In the genomic region with DNA sequence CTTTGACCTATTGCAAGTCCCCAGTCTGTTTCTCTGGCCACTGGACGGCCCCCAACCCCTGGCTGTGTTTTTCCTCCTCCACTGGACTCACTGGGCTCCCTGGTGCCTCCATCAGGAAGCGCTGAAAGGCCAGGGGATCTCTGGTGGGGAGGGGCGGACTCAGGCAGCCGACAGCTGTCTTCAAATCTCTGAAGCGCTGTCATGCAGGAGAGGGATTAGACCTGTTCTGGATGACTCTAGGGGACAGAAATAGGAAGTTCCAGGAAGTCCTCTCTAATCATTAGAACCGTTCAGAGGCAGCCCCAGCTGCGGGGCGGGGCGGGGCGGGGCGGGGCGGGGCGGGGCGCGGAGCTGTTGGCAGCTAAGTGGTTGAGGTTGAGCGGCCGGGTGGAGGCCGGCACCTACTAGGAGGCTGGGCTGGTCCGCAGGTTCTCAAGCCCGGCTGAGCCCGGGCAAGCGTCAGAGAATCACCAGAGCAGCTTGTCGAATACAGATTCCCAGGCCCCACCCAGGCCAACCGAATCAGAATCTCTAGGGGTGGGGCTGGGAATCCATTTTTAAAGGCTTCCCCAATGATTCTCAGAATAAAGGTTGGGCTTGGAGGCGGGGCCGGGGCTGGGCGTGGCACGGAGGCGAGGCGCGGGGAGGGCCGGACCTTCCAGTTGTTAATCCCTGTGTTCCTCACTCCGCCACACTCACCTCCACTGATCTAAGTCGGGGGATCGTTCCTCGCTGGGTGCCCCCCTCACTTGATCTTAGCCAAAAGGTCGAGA, we compare ENCODE assay signal across 8 cellular contexts. TPM values are rescaled to one million over a fixed set of nuclear protein-coding genes. Genes with fewer than 3 reads are reported as not detected.
A peak's percentile ranks its signal among the peaks of the same experiment; 100 is the strongest.
DNase-seq lines count a peak whose midpoint lies in the region; ATAC-seq and TF ChIP-seq lines count a peak whose summit lies in the region.

No MANE protein-coding gene starts in this region.

- H3K36me3 Mint-ChIP-seq in activated CD4-positive, alpha-beta memory T cell treated with anti-CD3 and anti-CD28 coated beads for 36 hours: peaks cover 2% of the 10 kb centered on the region

- no peak for DNase-seq in AG04449 (ENCODE audit: low read depth, low spot score)
- peak; percentile 72 to 85 for DNase-seq in NCI-H524 (lab: John Stamatoyannopoulos, UW)
- peak; percentile 74 for DNase-seq in activated CD4-positive, alpha-beta memory T cell treated with anti-CD3 and anti-CD28 coated beads for 36 hours
- DNase-seq in epidermal melanocyte (ENCODE audit: insufficient read length, low spot score): peak; percentile 63
- DNase-seq in stimulated activated naive CD4-positive, alpha-beta T cell treated with Interleukin-2 at 50 U/mL for 16 hours (lab: John Stamatoyannopoulos, UW): peak; percentile 60

- peaks cover 22% of the 10 kb centered on the region for H3K4me1 Mint-ChIP-seq in activated CD4-positive, alpha-beta memory T cell treated with anti-CD3 and anti-CD28 coated beads for 36 hours (ENCODE audit: low read depth)

- TF ChIP-seq CTCF in AG04449 (IDR thresholded peaks at IDR 0.05; ENCODE audit: insufficient read depth, low read length, missing control alignments): no peak

- peaks cover 14% of the 10 kb centered on the region for H3K27me3 Mint-ChIP-seq in activated CD4-positive, alpha-beta memory T cell treated with anti-CD3 and anti-CD28 coated beads for 36 hours

- peaks cover 18 to 25% of the 10 kb centered on the region in 2 donors for H3K36me3 ChIP-seq in mucosa of rectum (ENCODE audit: control insufficient read depth in 2 of 2, insufficient read depth in 2 of 2, low read length in 2 of 2)

- no peak overlapping the region for H3K27ac Mint-ChIP-seq in activated CD4-positive, alpha-beta memory T cell treated with anti-CD3 and anti-CD28 coated beads for 36 hours

- H3K4me3 Mint-ChIP-seq in activated CD4-positive, alpha-beta memory T cell treated with anti-CD3 and anti-CD28 coated beads for 36 hours: peak overlapping the region; percentile 49

- H3K9me3 Mint-ChIP-seq in activated CD4-positive, alpha-beta memory T cell treated with anti-CD3 and anti-CD28 coated beads for 36 hours: no peaks in the 10 kb centered on the region

- H3K4me1 ChIP-seq in mucosa of rectum (ENCODE audit: control insufficient read depth in 2 of 2, insufficient read depth in 2 of 2, low read length in 2 of 2): peaks cover 20 to 26% of the 10 kb centered on the region in 2 donors

- peak overlapping the region; percentile 44 to 57 for H3K9ac ChIP-seq in mucosa of rectum (ENCODE audit: low read depth in 1 of 2, low read length in 2 of 2)

- H3K27me3 ChIP-seq in mucosa of rectum (ENCODE audit: control insufficient read depth in 2 of 2, insufficient read depth in 2 of 2, low read length in 2 of 2): no peaks in the 10 kb centered on the region

- POLR2A ChIA-PET in AG04449 (lab: Yijun Ruan, JAX): interaction anchor here (1.4 to 2.7 kb wide), 4 partner anchors 11 to 33 kb away, joined by 6 to 11 read pairs (median 9); a partner anchor contains a TSS
- POLR2A ChIA-PET in activated CD4-positive, alpha-beta memory T cell treated with anti-CD3 and anti-CD28 coated beads for 36 hours (lab: Charles Lee): interaction anchor here (0.8 to 3.4 kb wide), 3 partner anchors 28 to 33 kb away, joined by 3 to 10 read pairs (median 3); no protein-coding TSS in a partner anchor

- intact Hi-C loops in activated CD4-positive, alpha-beta memory T cell treated with anti-CD3 and anti-CD28 coated beads for 36 hours (cut with micrococcal nuclease): loop anchor here (1.0 to 2.0 kb wide), 3 partner anchors 27 to 44 kb away; a partner anchor contains a TSS

- ATAC-seq in GM18873 (IDR thresholded peaks at IDR 0.05; ENCODE audit: low FRiP score, unreplicated experiment): peak; percentile 40
- ATAC-seq in HG03139 (IDR thresholded peaks at IDR 0.05; ENCODE audit: unreplicated experiment): peak; percentile 70

- H3K27ac ChIP-seq in mucosa of rectum (ENCODE audit: low read depth in 2 of 2, low read length in 2 of 2): peak overlapping the region; percentile 75 to 79

- CTCF ChIA-PET in AG04449 (lab: Yijun Ruan, JAX): interaction anchor here (0.8 to 34.5 kb wide), 18 partner anchors 8 to 134 kb away, joined by 3 to 1139 read pairs (median 7); a partner anchor contains a TSS
- CTCF ChIA-PET in activated CD4-positive, alpha-beta memory T cell treated with anti-CD3 and anti-CD28 coated beads for 36 hours (lab: Charles Lee): interaction anchor here (0.8 to 6.7 kb wide), 17 partner anchors 11 to 357 kb away, joined by 3 to 291 read pairs (median 10); a partner anchor contains a TSS

- H3K9me3 ChIP-seq in mucosa of rectum (ENCODE audit: control insufficient read depth in 2 of 2, low read length in 2 of 2): no peaks in the 10 kb centered on the region

- H3K4me3 ChIP-seq in AG04449 (ENCODE audit: low read depth, low read length) (peak overlapping the region; percentile 8; the same call in 1 of the 2 replicates), mucosa of rectum (ENCODE audit: low read length in 2 of 2) (peak overlapping the region; percentile 49 to 70)

RNA-seq across cellular contexts. Expression of a gene that starts 11.4 kb away (rescaled TPM):
- total RNA-seq in activated CD4-positive, alpha-beta memory T cell treated with anti-CD3 and anti-CD28 coated beads for 36 hours: 1 to 10 TPM; 3.4 to 4.1 TPM

RNA-seq across cellular contexts. Expression of a gene that starts 26.5 kb away (rescaled TPM):
- 10 to 100 TPM; 48.4 to 51.8 TPM for total RNA-seq in activated CD4-positive, alpha-beta memory T cell treated with anti-CD3 and anti-CD28 coated beads for 36 hours

RNA-seq across cellular contexts. Expression of a gene that starts 58.5 kb away (rescaled TPM):
- 1 to 10 TPM; 2.2 to 2.6 TPM for total RNA-seq in activated CD4-positive, alpha-beta memory T cell treated with anti-CD3 and anti-CD28 coated beads for 36 hours

RNA-seq across cellular contexts. Expression of a gene that starts 58.9 kb away (rescaled TPM):
- total RNA-seq in activated CD4-positive, alpha-beta memory T cell treated with anti-CD3 and anti-CD28 coated beads for 36 hours: not detected
